Comparison of ENCODE assay signal across 25 cellular contexts in the genomic region with DNA sequence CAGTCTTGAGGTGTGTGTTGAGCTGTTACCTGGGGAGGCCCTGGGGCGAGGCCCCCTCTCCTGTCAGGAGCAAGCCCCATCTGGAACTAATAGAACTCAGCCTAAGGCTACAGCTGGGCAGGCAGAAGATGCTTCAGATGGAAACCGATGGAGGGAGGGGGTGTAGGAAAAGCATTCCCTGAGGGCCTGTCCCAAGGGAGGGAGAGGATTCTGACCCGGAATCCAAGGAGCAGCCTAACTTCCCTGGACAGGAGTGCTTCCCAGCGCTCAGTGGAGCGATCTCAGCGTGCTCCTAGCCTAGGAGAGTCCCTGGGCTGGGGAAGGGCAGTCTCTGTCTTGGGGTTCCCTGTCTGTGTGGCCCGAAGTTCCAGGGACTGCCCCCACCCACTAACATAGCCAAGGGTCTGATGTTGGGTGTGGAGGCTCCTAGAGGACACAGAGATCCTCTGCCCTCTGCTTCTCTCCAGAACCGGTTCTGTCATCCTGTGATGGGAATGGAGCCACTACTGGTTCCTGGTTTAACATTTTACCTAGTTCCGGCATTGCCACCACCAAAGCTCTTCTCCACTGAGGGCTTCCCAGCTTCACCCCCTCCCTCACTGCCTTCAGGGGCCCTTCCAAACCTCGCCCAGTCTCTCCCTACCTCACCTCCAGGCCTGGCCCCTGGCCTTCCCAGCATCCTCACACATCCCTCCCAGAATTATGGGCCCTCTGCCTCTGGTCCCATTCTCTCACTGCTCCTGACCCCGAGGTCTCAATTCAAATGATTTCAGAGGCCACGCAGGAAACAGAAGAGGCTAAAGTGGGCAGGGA. TPM values are rescaled to one million over a fixed set of nuclear protein-coding genes. Genes with fewer than 3 reads are reported as not detected.
DNase-seq lines count a peak whose midpoint lies in the region; ATAC-seq, FAIRE-seq and TF ChIP-seq lines count a peak whose summit lies in the region.
"Had no signal": no experiment of that assay in that cellular context is flagged by ENCODE, and none has a peak within 500 bp of the region (broad histone marks: within the 10 kb centered on the region; RNA-seq: fewer than 3 reads in every experiment).

No MANE protein-coding gene starts in this region.

- peaks cover 30% of the 10 kb centered on the region for H3K4me1 Mint-ChIP-seq in progenitor cell of endocrine pancreas (ENCODE audit: low read depth)
- H3K4me1 Mint-ChIP-seq in activated T-cell treated with anti-CD3 and anti-CD28 coated beads, Interleukin-2, amount 50 U/mL, for 4 hours (ENCODE audit: low read depth) = peaks cover 3% of the 10 kb centered on the region
- H3K4me1 Mint-ChIP-seq: CD4-positive, CD25-positive, alpha-beta regulatory T cell had no signal

- peak overlapping the region; percentile 85 for H3K27ac Mint-ChIP-seq in progenitor cell of endocrine pancreas
- H3K27ac Mint-ChIP-seq in activated naive CD4-positive, alpha-beta T cell treated with anti-CD3 and anti-CD28 coated beads, Interleukin-2, amount 50 U/mL, for 72 hours = no peak overlapping the region
- H3K27ac Mint-ChIP-seq: activated CD8-positive, alpha-beta memory T cell treated with anti-CD3 and anti-CD28 coated beads, Interleukin-2, amount 10 ng/mL, durations not matched to agents 7 days and 5 days; CD4-positive, CD25-positive, alpha-beta regulatory T cell; naive B cell had no signal

- H3K4me1 ChIP-seq in H1 (replicated peaks in 1 of 4; ENCODE audit: control insufficient read depth in 3 of 4, insufficient read depth in 4 of 4, low read length in 3 of 4) = peaks cover 0 to 11% (median 4%) of the 10 kb centered on the region in 4 experiments; a peak in 3 of 7 replicates
- H3K4me1 ChIP-seq: SJSA1, testis had no signal

- no peak for TF ChIP-seq RAD21 in H1 (IDR thresholded peaks at IDR 0.05 in 1 of 2, conservative IDR thresholded peaks at IDR 0.05 in 1 of 2; ENCODE audit: low read depth in 2 of 2, low read length in 2 of 2)

- H3K79me1 ChIP-seq in H1 (ENCODE audit: low read depth, low read length) = no peaks in the 10 kb centered on the region

- no peaks in the 10 kb centered on the region for H3K23me2 ChIP-seq in H1 (ENCODE audit: low read depth, low read length)

- POLR2A ChIA-PET in H1 (lab: Charles Lee; ENCODE audit: partially characterized antibody) = interaction anchor here (0.7 to 1.4 kb wide), 2 partner anchors 75 to 212 kb away, joined by 3 read pairs; partner anchors contain the start of gene OVCA2

- H3K27ac ChIP-seq in H1 (ENCODE audit: low read depth, low read length) = no peak overlapping the region
- H3K27ac ChIP-seq: hepatocyte, HL-60, SJSA1, testis had no signal

- H2BK12ac ChIP-seq in H1 (ENCODE audit: low read depth, low read length) = peak overlapping the region; percentile 27; the same call in 1 of the 2 replicates

- H3K36me3 ChIP-seq in H1 (ENCODE audit: control insufficient read depth in 2 of 4, insufficient read depth in 4 of 4, low read length in 3 of 4) = no peaks in the 10 kb centered on the region
- H3K36me3 ChIP-seq: prostate gland, SJSA1 had no signal

- no peak overlapping the region for H3K4me3 ChIP-seq in H1 (ENCODE audit: extremely low read depth in 1 of 4, insufficient read depth in 2 of 4, low read depth in 3 of 4, low read length in 4 of 4)
- H3K4me3 ChIP-seq: hepatocyte, prostate gland, SJSA1, skin epidermis, testis had no signal

- H3K9me3 Mint-ChIP-seq in progenitor cell of endocrine pancreas (ENCODE audit: low read depth) = no peaks in the 10 kb centered on the region
- H3K9me3 Mint-ChIP-seq in activated T-cell treated with anti-CD3 and anti-CD28 coated beads, Interleukin-2, amount 50 U/mL, for 4 hours = no peaks in the 10 kb centered on the region
- peaks cover 0 to 7% of the 10 kb centered on the region in 2 donors for H3K9me3 Mint-ChIP-seq in activated naive CD4-positive, alpha-beta T cell treated with anti-CD3 and anti-CD28 coated beads, Interleukin-2, amount 50 U/mL, for 72 hours

- no peak overlapping the region for H3K9ac ChIP-seq in H1 (replicated peaks in 1 of 4; ENCODE audit: extremely low read depth in 1 of 4, low read depth in 3 of 4, low read length in 3 of 4)

- FAIRE-seq in H1 (lab: Jason Lieb, UNC) = no peak

- peak overlapping the region; percentile 45; the same call in 1 of the 2 replicates for H4K8ac ChIP-seq in H1 (ENCODE audit: extremely low read depth, insufficient read depth, low read length)

- no peaks in the 10 kb centered on the region for H4K20me1 ChIP-seq in H1 (replicated peaks in 1 of 2; ENCODE audit: control insufficient read depth in 1 of 2, insufficient read depth in 2 of 2, low read length in 2 of 2)

- no peaks in the 10 kb centered on the region for H3K9me3 ChIP-seq in H1 (ENCODE audit: insufficient read depth in 2 of 2, low read depth in 1 of 2, low read length in 1 of 2)
- H3K9me3 ChIP-seq: prostate gland, testis had no signal

- TF ChIP-seq POLR2A in H1 (IDR thresholded peaks at IDR 0.05; ENCODE audit: control extremely low read depth in 1 of 2, low read depth in 2 of 2, low read length in 2 of 2) = no peak

- H3K18ac ChIP-seq in H1 (ENCODE audit: extremely low read depth, low read length) = no peak overlapping the region

- H4K91ac ChIP-seq in H1 (replicated peaks; ENCODE audit: insufficient read length, low read length) = no peak overlapping the region

- no peak overlapping the region for H3K23ac ChIP-seq in H1 (ENCODE audit: insufficient read length)

- H2BK20ac ChIP-seq in H1 (ENCODE audit: low read length) = no peak overlapping the region

- no peak overlapping the region for H2AK5ac ChIP-seq in H1 (ENCODE audit: low read depth, low read length)

- peak overlapping the region; percentile 88; the same call in 1 of the 2 replicates for H2BK15ac ChIP-seq in H1 (ENCODE audit: low read length)

- no peak overlapping the region for H3K4me3 Mint-ChIP-seq in progenitor cell of endocrine pancreas (ENCODE audit: low read depth)
- no peak overlapping the region for H3K4me3 Mint-ChIP-seq in activated T-cell treated with anti-CD3 and anti-CD28 coated beads, Interleukin-2, amount 50 U/mL, for 4 hours
- H3K4me3 Mint-ChIP-seq: activated CD8-positive, alpha-beta memory T cell treated with anti-CD3 and anti-CD28 coated beads, Interleukin-2, amount 10 ng/mL, durations not matched to agents 7 days and 5 days; CD4-positive, CD25-positive, alpha-beta regulatory T cell; naive B cell had no signal

- no peak overlapping the region for H4K5ac ChIP-seq in H1 (ENCODE audit: insufficient read length, low read depth, low read length)

- TF ChIP-seq EP300 in H1 (IDR thresholded peaks at IDR 0.05; ENCODE audit: borderline replicate concordance in 1 of 2, low read depth in 2 of 2, low read length in 2 of 2) = no peak

- no peak overlapping the region for H2BK120ac ChIP-seq in H1 (replicated peaks; ENCODE audit: low read depth, low read length)

- TF ChIP-seq CTCF in H1 (IDR thresholded peaks at IDR 0.05; ENCODE audit: control extremely low read depth in 1 of 3, insufficient read depth in 1 of 3, low read depth in 1 of 3, low read length in 3 of 3) (no peak), progenitor cell of endocrine pancreas (IDR thresholded peaks at IDR 0.05; ENCODE audit: unreplicated experiment) (no peak)

- H2AFZ ChIP-seq in H1 (ENCODE audit: low read length) = no peak overlapping the region
- H2AFZ ChIP-seq: hepatocyte had no signal

- H3K56ac ChIP-seq in H1 (replicated peaks; ENCODE audit: insufficient read length, low read depth, low read length) = no peak overlapping the region

- no peaks in the 10 kb centered on the region for H3K79me2 ChIP-seq in H1 (ENCODE audit: control insufficient read depth in 1 of 2, insufficient read depth in 2 of 2, low read length in 2 of 2)
- H3K79me2 ChIP-seq: hepatocyte had no signal

- DNase-seq in NCI-H82 (lab: John Stamatoyannopoulos, UW) (peak; percentile 74), NCI-H82 treated with DMSO at 0.1 percent for 48 hours (lab: John Stamatoyannopoulos, UW; ENCODE audit: unreplicated experiment) (no peak), NCI-H524 treated with DMSO at 0.1 percent for 48 hours (lab: John Stamatoyannopoulos, UW) (peak; percentile 40), H1 (ENCODE audit: low read depth in 1 of 2, low spot score in 2 of 2) (no peak), progenitor cell of endocrine pancreas (ENCODE audit: low spot score, unreplicated experiment) (no peak)
- no peak for DNase-seq in stimulated activated naive CD4-positive, alpha-beta T cell (lab: John Stamatoyannopoulos, UW)
- no peak for DNase-seq in activated T-cell treated with anti-CD3 and anti-CD28 coated beads, Interleukin-2, amount 50 U/mL, for 4 hours
- no peak for DNase-seq in activated naive CD4-positive, alpha-beta T cell treated with anti-CD3 and anti-CD28 coated beads, Interleukin-2, amount 50 U/mL, for 72 hours (ENCODE audit: low spot score in 2 of 2)
- DNase-seq: 8988T; activated effector memory CD4-positive, alpha-beta T cell treated with anti-CD3 and anti-CD28 coated beads, Interleukin-2, amount 50 U/mL, for 16 hours; amniotic stem cell; CD4-positive, CD25-positive, alpha-beta regulatory T cell; naive B cell; NCI-H2029 treated with DMSO at 0.1 percent for 48 hours; NCI-H526; OCI-M1; stimulated activated CD4-positive, alpha-beta T cell treated with anti-CD3 and anti-CD28 coated beads, Interleukin-2, amount 100 ng/mL, for 48 hours; T-helper 9 cell; testis had no signal

- 0 out of 4 replicates have a peak overlapping the region, but pooled peaks of 1 of the 2 experiments have one; percentile 7 for H3K4me2 ChIP-seq in H1 (ENCODE audit: insufficient read depth in 1 of 2, low read depth in 2 of 2, low read length in 2 of 2)
- H3K4me2 ChIP-seq: hepatocyte had no signal

- peak overlapping the region; percentile 24; the same call in 1 of the 2 replicates for H2BK5ac ChIP-seq in H1 (ENCODE audit: low read depth, low read length)

- H3K14ac ChIP-seq in H1 (ENCODE audit: insufficient read length) = no peak overlapping the region

- H3K36me3 Mint-ChIP-seq in progenitor cell of endocrine pancreas (ENCODE audit: insufficient read depth) = no peaks in the 10 kb centered on the region
- H3K36me3 Mint-ChIP-seq in activated T-cell treated with anti-CD3 and anti-CD28 coated beads, Interleukin-2, amount 50 U/mL, for 4 hours (ENCODE audit: insufficient read depth) = no peaks in the 10 kb centered on the region
- H3K36me3 Mint-ChIP-seq in activated naive CD4-positive, alpha-beta T cell treated with anti-CD3 and anti-CD28 coated beads, Interleukin-2, amount 50 U/mL, for 72 hours = peaks cover 0 to 16% of the 10 kb centered on the region in 2 donors
- H3K36me3 Mint-ChIP-seq: activated CD8-positive, alpha-beta memory T cell treated with anti-CD3 and anti-CD28 coated beads, Interleukin-2, amount 10 ng/mL, durations not matched to agents 7 days and 5 days; CD4-positive, CD25-positive, alpha-beta regulatory T cell had no signal

- H3K27me3 Mint-ChIP-seq in progenitor cell of endocrine pancreas = no peaks in the 10 kb centered on the region
- H3K27me3 Mint-ChIP-seq in activated T-cell treated with anti-CD3 and anti-CD28 coated beads, Interleukin-2, amount 50 U/mL, for 4 hours (ENCODE audit: low read depth) = peaks cover 16% of the 10 kb centered on the region

- 83% methylated on average over 12 of the region's 12 CpGs; no CpG with 5 or more reads in 1 of the 2 experiments for WGBS in H1 (ENCODE audit: extremely low coverage in 1 of 2, insufficient coverage in 1 of 2, insufficient read length in 1 of 2, insufficient replicate concordance in 2 of 2, low coverage in 1 of 2, low lambda C conversion rate in 2 of 2, missing lambda C conversion rate in 1 of 2), 2 experiments

- CTCF ChIA-PET in H1 (lab: Charles Lee; ENCODE audit: partially characterized antibody) = interaction anchor here (0.6 to 2.7 kb wide), 7 partner anchors 10 to 62 kb away, joined by 3 to 11 read pairs (median 3); no protein-coding TSS in a partner anchor

- H3K4ac ChIP-seq in H1 (replicated peaks; ENCODE audit: insufficient read length, low read depth, low read length) = no peak overlapping the region

- peaks cover 0 to 3% (median 1%) of the 10 kb centered on the region in 4 experiments; a peak in 2 of 7 replicates for H3K27me3 ChIP-seq in H1 (replicated peaks in 1 of 4; ENCODE audit: control insufficient read depth in 3 of 4, extremely low read depth in 1 of 4, insufficient read depth in 3 of 4, low read length in 3 of 4)
- H3K27me3 ChIP-seq: hepatocyte, SJSA1, testis had no signal

- no peak for ATAC-seq in activated T-cell treated with anti-CD3 and anti-CD28 coated beads, Interleukin-2, amount 50 U/mL, for 4 hours
- no peak for ATAC-seq in activated naive CD4-positive, alpha-beta T cell treated with anti-CD3 and anti-CD28 coated beads, Interleukin-2, amount 50 U/mL, for 72 hours

RNA-seq across cellular contexts. Expression of gene RTN4RL1, which starts 58.7 kb away (rescaled TPM):
- 0.11 TPM in 1 of 2 replicates, not detected in the other for total RNA-seq in H1 (2021; fragmentation: NEBNext Ultra II Directional; extraction: Animal tissue kit (Norgen Biotek cat#: 25700))
- 0.09 and 0.11 TPM in 2 replicates for polyA plus RNA-seq in H1 (2011; rRNA removed)
- 0.10 TPM for polyA plus RNA-seq in H1 (2011; cell fraction: cytosol; rRNA removed)
- 0.07 TPM for polyA plus RNA-seq in H1 (2011; cell fraction: nucleus; rRNA removed)
- polyA plus RNA-seq in H1 (2012, experiment 1 of 2) = 0.11 to 0.17 TPM (median 0.14 TPM) in 3 of 4 replicates, not detected in the other
- 0.12 TPM for polyA plus RNA-seq in H1 (2012, experiment 2 of 2)
- 0.06 TPM for polyA plus RNA-seq in H1 (2013, experiment 1 of 2)
- polyA plus RNA-seq in H1 (2013, experiment 2 of 2) = 0.04 TPM
- 0.03 and 0.05 TPM in 2 replicates for polyA minus RNA-seq in H1 (2011; rRNA and poly(A)+ RNA removed)
- polyA minus RNA-seq in H1 (2011; cell fraction: cytosol; rRNA and poly(A)+ RNA removed) = not detected
- polyA minus RNA-seq in H1 (2011; cell fraction: nucleus; rRNA and poly(A)+ RNA removed) = not detected
- 11.1 and 12.4 TPM in 2 replicates for total RNA-seq in progenitor cell of endocrine pancreas
- 1 to 10 TPM; 1.0 to 2.5 (median 2.0) TPM for total RNA-seq in activated T-cell treated with anti-CD3 and anti-CD28 coated beads, Interleukin-2, amount 50 U/mL, for 4 hours
- total RNA-seq in activated naive CD4-positive, alpha-beta T cell treated with anti-CD3 and anti-CD28 coated beads, Interleukin-2, amount 50 U/mL, for 72 hours = under 1 TPM; 0.06 to 0.07 TPM
- total RNA-seq: SJSA1 had no signal

Comparison
In these comparisons a context has a peak if more than half of its experiments do, and no peak if none do; other contexts are left out.
1. DNase-seq: peak in NCI-H82 (single experiment) and NCI-H524 treated with DMSO at 0.1 percent for 48 hours (single experiment); none in NCI-H82 treated with DMSO at 0.1 percent for 48 hours (single experiment), H1 (0 of 2), progenitor cell of endocrine pancreas (single experiment), stimulated activated naive CD4-positive, alpha-beta T cell (0 of 6), activated T-cell treated with anti-CD3 and anti-CD28 coated beads, Interleukin-2, amount 50 U/mL, for 4 hours (single experiment) and activated naive CD4-positive, alpha-beta T cell treated with anti-CD3 and anti-CD28 coated beads, Interleukin-2, amount 50 U/mL, for 72 hours (0 of 2).